ENCODE assay signal across 8 cellular contexts in the genomic region with DNA sequence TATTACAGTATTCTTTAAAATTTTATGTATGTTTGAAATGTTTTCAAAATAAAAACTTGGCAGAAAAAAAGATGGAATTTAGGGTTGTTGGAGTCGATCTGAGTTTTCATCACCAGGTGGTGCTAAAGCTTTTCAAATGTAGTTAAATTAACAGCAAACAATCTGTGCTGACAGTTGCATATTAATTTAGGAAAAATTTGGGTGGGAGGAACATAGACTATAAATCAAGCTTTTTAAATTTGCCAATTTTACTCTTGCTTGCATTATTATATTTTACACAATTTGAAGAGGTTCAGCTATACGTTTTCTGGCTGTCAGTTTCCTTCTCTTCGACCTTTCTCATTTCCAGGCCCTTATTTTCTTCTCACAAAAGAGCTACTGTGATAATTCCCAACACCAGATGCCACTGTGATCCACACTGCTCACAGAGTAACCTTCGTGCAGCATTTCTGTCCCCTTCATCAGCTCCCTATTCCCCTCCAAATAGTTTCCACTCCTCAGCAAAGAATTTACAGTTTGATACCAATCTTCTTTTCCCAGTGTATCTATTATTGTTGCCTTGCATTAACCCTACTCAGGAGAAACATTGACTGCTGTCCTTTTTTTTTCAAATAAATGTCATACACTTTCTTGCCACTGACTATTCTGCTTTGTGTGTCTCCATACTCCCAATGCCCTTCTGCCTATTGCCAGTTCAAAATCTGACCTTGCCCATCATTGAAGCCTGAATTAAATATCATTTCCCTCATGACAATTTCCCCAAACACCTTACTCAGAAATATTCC. TPM values are rescaled to one million over a fixed set of nuclear protein-coding genes. Genes with fewer than 3 reads are reported as not detected.
A peak's percentile ranks its signal among the peaks of the same experiment; 100 is the strongest.
DNase-seq lines count a peak whose midpoint lies in the region; ATAC-seq and TF ChIP-seq lines count a peak whose summit lies in the region.

No MANE protein-coding gene starts in this region.

- intact Hi-C loops in adrenal gland (cut with DNase I) = loop anchor here (5.0 to 10.0 kb wide), 2 partner anchors 600 to 603 kb away; no protein-coding TSS in a partner anchor

- H3K36me3 ChIP-seq in MM.1S (replicated peaks; ENCODE audit: insufficient read depth, low read length) (no peaks in the 10 kb centered on the region), adrenal gland (replicated peaks in 1 of 2) (no peaks in the 10 kb centered on the region)

- H3K4me3 Mint-ChIP-seq in immature natural killer cell = no peak overlapping the region

- H3K27ac ChIP-seq in MM.1S (ENCODE audit: low read length) (no peak overlapping the region), adrenal gland (no peak overlapping the region), temporal lobe (ENCODE audit: low read depth, low read length) (peak overlapping the region; percentile 78)

- no peaks in the 10 kb centered on the region for H3K9me3 Mint-ChIP-seq in immature natural killer cell

- no peaks in the 10 kb centered on the region for H3K36me3 Mint-ChIP-seq in immature natural killer cell

- H3K27me3 Mint-ChIP-seq in immature natural killer cell (ENCODE audit: low read depth in 3 of 3) = peaks cover 0 to 3% (median 0%) of the 10 kb centered on the region in 3 donors

- WGBS in adrenal gland, 4 donors = 34 to 42% (median 39%) methylated on average over 4 of the region's 4 CpGs

- H3K27ac Mint-ChIP-seq in immature natural killer cell = no peak overlapping the region

- H3K4me2 ChIP-seq in MM.1S (ENCODE audit: low read depth, low read length) = no peak overlapping the region

- H3K4me1 ChIP-seq in MM.1S (ENCODE audit: low read length) (no peaks in the 10 kb centered on the region), adrenal gland (replicated peaks in 1 of 2) (no peaks in the 10 kb centered on the region)

- H3K27me3 ChIP-seq in MM.1S (replicated peaks; ENCODE audit: insufficient read depth, low read length) = no peaks in the 10 kb centered on the region
- H3K27me3 ChIP-seq in adrenal gland = no peaks in the 10 kb centered on the region

- TF ChIP-seq POLR2A in adrenal gland (IDR thresholded peaks at IDR 0.05) = no peak

- no peak overlapping the region for H3K9ac ChIP-seq in MM.1S (ENCODE audit: low read length)

- DNase-seq in GM04503 (ENCODE audit: low read depth) = peak; percentile 10
- peak; percentile 54 for DNase-seq in MM.1S
- peak in 2 of 7 donors; percentile 24 to 25 for DNase-seq in adrenal gland
- DNase-seq in immature natural killer cell = peak in 2 of 3 donors; percentile 14 to 16
- no peak for DNase-seq in activated CD8-positive, alpha-beta memory T cell treated with anti-CD3 and anti-CD28 coated beads for 24 hours

- H3K4me3 ChIP-seq in MM.1S (ENCODE audit: low read length) = no peak overlapping the region
- no peak overlapping the region for H3K4me3 ChIP-seq in adrenal gland

- H3F3A ChIP-seq in MM.1S (ENCODE audit: insufficient read depth, low read length) = no peaks in the 10 kb centered on the region

- TF ChIP-seq CTCF in MM.1S (IDR thresholded peaks at IDR 0.05; ENCODE audit: low read length) (peak; percentile 72), adrenal gland (IDR thresholded peaks at IDR 0.05) (peak; percentile 33 to 79 (median 66))

- no peak for ATAC-seq in HG02588 (IDR thresholded peaks at IDR 0.05; ENCODE audit: unreplicated experiment)
- no peak for ATAC-seq in HG03354 (IDR thresholded peaks at IDR 0.05; ENCODE audit: poor library complexity, severe bottlenecking, unreplicated experiment)

- H3K9me3 ChIP-seq in MM.1S (replicated peaks; ENCODE audit: insufficient read depth, low read length) (no peaks in the 10 kb centered on the region), adrenal gland (replicated peaks in 1 of 3) (no peaks in the 10 kb centered on the region)

- H3K9me2 ChIP-seq in MM.1S (replicated peaks; ENCODE audit: insufficient read depth, low read length) = no peaks in the 10 kb centered on the region

- H3K79me2 ChIP-seq in MM.1S (ENCODE audit: low read length) = no peaks in the 10 kb centered on the region

- H3K4me1 Mint-ChIP-seq in immature natural killer cell = no peaks in the 10 kb centered on the region

- no peak overlapping the region for H2AFZ ChIP-seq in MM.1S (ENCODE audit: low read length)

- H4K20me1 ChIP-seq in MM.1S (ENCODE audit: insufficient read depth, low read length) = no peaks in the 10 kb centered on the region

RNA-seq across cellular contexts. Expression of gene EIF5A2, which starts 53.4 kb away (rescaled TPM):
- 10 to 100 TPM in 1 of 8 donors, 1 to 10 TPM in 7; 2.1 to 11.2 (median 5.0) TPM for total RNA-seq in adrenal gland
- 1 to 10 TPM in 2 of 3 donors, under 1 TPM in 1; 0.94 to 8.8 (median 1.4) TPM for polyA plus RNA-seq in adrenal gland
- polyA plus RNA-seq in immature natural killer cell = 10 to 100 TPM; 27.8 to 33.3 (median 33.3) TPM
- 4.2 TPM for total RNA-seq in temporal lobe
